ENCODE assay signal across 26 cellular contexts in the genomic region with DNA sequence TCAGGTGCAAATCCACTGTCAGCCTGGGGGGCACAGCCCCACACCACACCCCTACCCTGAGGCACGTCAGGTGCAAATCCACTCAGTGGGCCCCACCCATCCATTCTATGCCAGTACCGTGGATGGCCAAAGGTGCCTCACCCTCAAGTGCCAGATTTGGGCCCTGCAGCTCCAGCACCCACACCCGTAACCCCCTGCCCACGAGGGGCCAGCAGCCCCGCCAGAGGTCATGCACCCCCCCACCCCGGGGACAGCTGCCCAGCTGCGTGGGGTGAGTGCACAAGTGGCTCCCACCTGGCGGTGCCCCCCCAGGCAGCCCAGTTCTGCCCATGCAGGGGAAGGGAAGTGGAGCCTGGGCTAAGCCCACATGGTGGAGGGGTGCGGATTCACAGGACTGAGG.
"Had no signal": no experiment of that assay in that cellular context is flagged by ENCODE, and none has a peak within 500 bp of the region (broad histone marks: within the 10 kb centered on the region; RNA-seq: fewer than 3 reads in every experiment).

No MANE protein-coding gene starts in this region.

- H3K27ac ChIP-seq: stomach, suprapubic skin, testis, thoracic aorta, thyroid gland, tibial artery, tibial nerve, transverse colon, upper lobe of left lung, upper lobe of right lung, uterus, vagina had no signal

- H3K9me3 Mint-ChIP-seq: stimulated activated effector memory CD8-positive, alpha-beta T cell treated with anti-CD3 and anti-CD28 coated beads, Interleukin-12 subunit alpha, Interleukin-12 subunit beta, amount 100 ng/mL, for 72 hours; type B pancreatic cell had no signal

- H3K36me3 ChIP-seq: thoracic aorta, thyroid gland, transverse colon, upper lobe of right lung, uterus, vagina had no signal

- H3K27me3 ChIP-seq: stomach, suprapubic skin, testis, thyroid gland, tibial artery, tibial nerve, transverse colon, upper lobe of left lung, upper lobe of right lung, uterus, vagina had no signal

- ATAC-seq: stimulated activated effector memory CD8-positive, alpha-beta T cell treated with anti-CD3 and anti-CD28 coated beads, Interleukin-12 subunit alpha, Interleukin-12 subunit beta, amount 100 ng/mL, for 72 hours; stimulated activated naive B cell treated with anti-CD40 and anti-IgM and Interleukin-4, amounts not matched to agents 10 μg/mL and 1 μg/mL and 100 μg/mL, for 72 hours; stimulated activated naive CD8-positive, alpha-beta T cell treated with anti-CD3 and anti-CD28 coated beads, Interleukin-15, amount 100 ng/mL, for 72 hours; stimulated activated naive CD8-positive, alpha-beta T cell treated with anti-CD3 and anti-CD28 coated beads, Interleukin-15, Interleukin-2, amounts not matched to agents 100 U/mL and 50 U/mL, for 24 hours; upper lobe of right lung had no signal

- H3K9me3 ChIP-seq: stomach, suprapubic skin, testis, thoracic aorta, thyroid gland, tibial artery, tibial nerve, transverse colon, upper lobe of left lung, upper lobe of right lung, uterus, vagina had no signal

- H3K4me3 ChIP-seq: stomach, suprapubic skin, testis, thoracic aorta, thyroid gland, tibial artery, tibial nerve, transverse colon, upper lobe of left lung, upper lobe of right lung, uterus, vagina had no signal

- H3K27me3 Mint-ChIP-seq: stimulated activated naive B cell treated with anti-CD40 and anti-IgM and Interleukin-4, amounts not matched to agents 10 μg/mL and 1 μg/mL and 100 μg/mL, for 72 hours; stimulated activated naive CD8-positive, alpha-beta T cell treated with anti-CD3 and anti-CD28 coated beads, Interleukin-15, amount 100 ng/mL, for 72 hours; stimulated activated naive CD8-positive, alpha-beta T cell treated with anti-CD3 and anti-CD28 coated beads, Interleukin-15, Interleukin-2, amounts not matched to agents 100 ng/mL and 50 ng/mL, for 24 hours had no signal

- DNase-seq: stimulated activated CD4-positive, alpha-beta T cell treated with anti-CD3 and anti-CD28 coated beads, Interleukin-2, amount 100 ng/mL, for 48 hours; stimulated activated CD4-positive, alpha-beta T cell treated with anti-CD3 and anti-CD28 coated beads, Interleukin-4, amount 100 ng/mL, for 1 hour; stimulated activated CD4-positive, alpha-beta T cell treated with anti-CD3 and anti-CD28 coated beads, Interleukin-4, amount 100 ng/mL, for 24 hours; stimulated activated CD4-positive, alpha-beta T cell treated with anti-CD3 and anti-CD28 coated beads, Interleukin-4, amount 100 ng/mL, for 4 hours; stimulated activated CD8-positive, alpha-beta memory T cell treated with anti-CD3 and anti-CD28 coated beads, Interleukin-4, amount 100 ng/mL, for 48 hours; stimulated activated naive B cell treated with anti-CD40 and anti-IgM and Interleukin-4, amounts not matched to agents 10 μg/mL and 1 μg/mL and 100 μg/mL, for 72 hours; stimulated activated naive CD4-positive, alpha-beta T cell; stimulated activated naive CD4-positive, alpha-beta T cell treated with Interleukin-2 at 50 U/mL for 16 hours; stimulated activated naive CD8-positive, alpha-beta T cell treated with anti-CD3 and anti-CD28 coated beads, Interleukin-15, amount 100 ng/mL, for 72 hours; stimulated activated naive CD8-positive, alpha-beta T cell treated with anti-CD3 and anti-CD28 coated beads, Interleukin-15, Interleukin-2, amounts not matched to agents 100 U/mL and 50 U/mL, for 24 hours; stomach; testis; thyroid gland; tibial artery; transverse colon; trophoblast cell; upper lobe of right lung; uterus had no signal

- H3K27ac Mint-ChIP-seq: stimulated activated effector memory CD8-positive, alpha-beta T cell treated with anti-CD3 and anti-CD28 coated beads, Interleukin-12 subunit alpha, Interleukin-12 subunit beta, amount 100 ng/mL, for 72 hours; stimulated activated naive CD8-positive, alpha-beta T cell treated with anti-CD3 and anti-CD28 coated beads, Interleukin-15, Interleukin-2, amounts not matched to agents 100 ng/mL and 50 ng/mL, for 24 hours; type B pancreatic cell had no signal

- H3K4me3 Mint-ChIP-seq: stimulated activated effector memory CD8-positive, alpha-beta T cell treated with anti-CD3 and anti-CD28 coated beads, Interleukin-12 subunit alpha, Interleukin-12 subunit beta, amount 100 ng/mL, for 72 hours; stimulated activated naive B cell treated with anti-CD40 and anti-IgM and Interleukin-4, amounts not matched to agents 10 μg/mL and 1 μg/mL and 100 μg/mL, for 72 hours; stimulated activated naive CD8-positive, alpha-beta T cell treated with anti-CD3 and anti-CD28 coated beads, Interleukin-15, amount 100 ng/mL, for 72 hours; stimulated activated naive CD8-positive, alpha-beta T cell treated with anti-CD3 and anti-CD28 coated beads, Interleukin-15, Interleukin-2, amounts not matched to agents 100 ng/mL and 50 ng/mL, for 24 hours; type B pancreatic cell had no signal

- H3K4me1 ChIP-seq: stomach, suprapubic skin, testis, thyroid gland, tibial artery, transverse colon, upper lobe of right lung, uterus had no signal
